Comparison of ENCODE assay signal across 1 cellular context in genomic region chr11:108246309-108246708, GRCh38.
TF ChIP-seq lines count a peak whose summit lies in the region.

No MANE protein-coding gene starts in this region.

TF ChIP-seq in HepG2, 621 proteins besides CTCF, POLR2A, EP300 and RAD21:
- TF ChIP-seq MAFF (IDR thresholded peaks at IDR 0.05; ENCODE audit: low read depth, low read length) = peak; percentile 98
- TF ChIP-seq ATF2 (CRISPR knock-in tag; IDR thresholded peaks at IDR 0.05) = no peak
- TF ChIP-seq MAFK (conservative IDR thresholded peaks at IDR 0.05 in 1 of 2, IDR thresholded peaks at IDR 0.05 in 1 of 2; ENCODE audit: low read length in 2 of 2) = peak; percentile 97 to 99
- TF ChIP-seq ISX (CRISPR knock-in tag; conservative IDR thresholded peaks at IDR 0.05) = no peak
- no peak for TF ChIP-seq PAX8 (CRISPR knock-in tag; IDR thresholded peaks at IDR 0.05; ENCODE audit: borderline replicate concordance)
- TF ChIP-seq TBX3 (IDR thresholded peaks at IDR 0.05; ENCODE audit: borderline replicate concordance) = no peak
- TF ChIP-seq GMEB2 (CRISPR knock-in tag; IDR thresholded peaks at IDR 0.05; ENCODE audit: low read depth) = no peak
